Comparison of ENCODE assay signal across 18 cellular contexts in genomic region chr3:12911881-12912415, GRCh38.
"Had no signal": no experiment of that assay in that cellular context is flagged by ENCODE, and none has a peak within 500 bp of the region (broad histone marks: within the 10 kb centered on the region; RNA-seq: fewer than 3 reads in every experiment).

No MANE protein-coding gene starts in this region.

- H3K27me3 ChIP-seq: esophagus muscularis mucosa, gastrocnemius medialis, neutrophil, testis, tibial nerve, upper lobe of right lung, vagina had no signal

- H3K4me3 ChIP-seq: esophagus muscularis mucosa, gastrocnemius medialis, testis, tibial nerve, upper lobe of right lung, vagina had no signal

- ATAC-seq: left colon; naive thymus-derived CD4-positive, alpha-beta T cell; stimulated activated memory B cell treated with anti-CD40 and anti-IgM and Interleukin-4, amounts not matched to agents 10 μg/mL and 1 μg/mL and 100 μg/mL, for 72 hours; upper lobe of right lung had no signal

- H3K4me1 ChIP-seq: esophagus muscularis mucosa, testis, upper lobe of right lung, vagina had no signal

- H3K27ac Mint-ChIP-seq: nephron progenitor cell; stimulated activated memory B cell treated with anti-CD40 and anti-IgM and Interleukin-4, amounts not matched to agents 10 μg/mL and 1 μg/mL and 100 μg/mL, for 72 hours; stimulated activated naive CD8-positive, alpha-beta T cell treated with anti-CD3 and anti-CD28 coated beads, Interleukin-15, Interleukin-2, amounts not matched to agents 100 ng/mL and 50 ng/mL, for 24 hours had no signal

- H3K9me3 Mint-ChIP-seq: naive thymus-derived CD4-positive, alpha-beta T cell; nephron progenitor cell; stimulated activated memory B cell treated with anti-CD40 and anti-IgM and Interleukin-4, amounts not matched to agents 10 μg/mL and 1 μg/mL and 100 μg/mL, for 72 hours; stimulated activated naive CD8-positive, alpha-beta T cell treated with anti-CD3 and anti-CD28 coated beads, Interleukin-15, Interleukin-2, amounts not matched to agents 100 ng/mL and 50 ng/mL, for 24 hours had no signal

- H3K9me3 ChIP-seq: esophagus muscularis mucosa, gastrocnemius medialis, neutrophil, testis, tibial nerve, upper lobe of right lung, vagina had no signal

- DNase-seq: effector memory CD4-positive, alpha-beta T cell; gastrocnemius medialis; kidney; left colon; mammary epithelial cell; naive thymus-derived CD4-positive, alpha-beta T cell; nephron progenitor cell; stimulated activated CD4-positive, alpha-beta T cell treated with anti-CD3 and anti-CD28 coated beads, Interleukin-4, amount 100 ng/mL, for 1 hour; stimulated activated CD8-positive, alpha-beta memory T cell treated with anti-CD3 and anti-CD28 coated beads, Interleukin-4, amount 100 ng/mL, for 48 hours; testis; upper lobe of right lung had no signal

- H3K4me3 Mint-ChIP-seq: nephron progenitor cell; stimulated activated memory B cell treated with anti-CD40 and anti-IgM and Interleukin-4, amounts not matched to agents 10 μg/mL and 1 μg/mL and 100 μg/mL, for 72 hours; stimulated activated naive CD8-positive, alpha-beta T cell treated with anti-CD3 and anti-CD28 coated beads, Interleukin-15, Interleukin-2, amounts not matched to agents 100 ng/mL and 50 ng/mL, for 24 hours had no signal

- H3K27ac ChIP-seq: epithelial cell of prostate, esophagus muscularis mucosa, gastrocnemius medialis, neutrophil, testis, tibial nerve, upper lobe of right lung, vagina had no signal

- H3K4me1 Mint-ChIP-seq: nephron progenitor cell had no signal
